15 cellular contexts compared by ENCODE assay signal in the genomic region with DNA sequence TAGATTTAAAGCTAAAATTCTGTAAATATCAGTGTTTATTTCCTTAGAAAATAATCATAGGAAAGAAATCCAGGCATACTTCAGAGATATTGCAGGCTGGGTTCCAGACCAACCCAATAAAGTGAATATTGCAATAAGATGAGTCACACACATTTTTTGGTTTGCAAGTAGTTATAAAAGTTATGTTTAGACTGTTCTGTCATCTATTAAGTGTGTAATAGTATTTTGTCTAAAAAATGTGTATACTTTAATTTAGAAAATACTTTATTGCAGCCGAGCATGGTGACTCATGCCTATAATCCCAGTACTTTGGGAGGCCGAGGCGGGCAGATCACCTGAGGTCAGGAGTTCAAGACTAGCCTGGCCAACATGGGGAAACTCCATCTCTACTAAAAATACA. TPM values are rescaled to one million over a fixed set of nuclear protein-coding genes. Genes with fewer than 3 reads are reported as not detected.
DNase-seq lines count a peak whose midpoint lies in the region; ATAC-seq, FAIRE-seq and TF ChIP-seq lines count a peak whose summit lies in the region.
"Had no signal": no experiment of that assay in that cellular context is flagged by ENCODE, and none has a peak within 500 bp of the region (broad histone marks: within the 10 kb centered on the region; RNA-seq: fewer than 3 reads in every experiment).

No MANE protein-coding gene starts in this region.

- no peaks in the 10 kb centered on the region; the same call in none of the 2 replicates for H3K27me3 Mint-ChIP-seq in HFFc6 (ENCODE audit: insufficient read depth)
- no peaks in the 10 kb centered on the region for H3K27me3 Mint-ChIP-seq in astrocyte (ENCODE audit: low read depth, unreplicated experiment)

- H3K27ac ChIP-seq in astrocyte (ENCODE audit: low read depth, low read length): peak overlapping the region; percentile 55
- H3K27ac ChIP-seq in vagina: peak overlapping the region; percentile 38
- H3K27ac ChIP-seq: ovary had no signal

- peaks cover 30% of the 10 kb centered on the region for H3K79me2 ChIP-seq in astrocyte (ENCODE audit: insufficient read depth, low read length)

- H3K36me3 ChIP-seq in astrocyte (ENCODE audit: insufficient read depth, low read length): no peaks in the 10 kb centered on the region
- H3K36me3 ChIP-seq in vagina: no peaks in the 10 kb centered on the region
- H3K36me3 ChIP-seq: esophagus squamous epithelium, ovary had no signal

- no peak overlapping the region for H2AFZ ChIP-seq in astrocyte (ENCODE audit: low read depth, low read length)

- FAIRE-seq in astrocyte (lab: Jason Lieb, UNC): peak; percentile 5

- peaks cover 3% of the 10 kb centered on the region for H4K20me1 ChIP-seq in astrocyte (ENCODE audit: insufficient read depth, low read length)

- TF ChIP-seq CTCF in HFFc6 (IDR thresholded peaks at IDR 0.05): no peak
- TF ChIP-seq CTCF in astrocyte (IDR thresholded peaks at IDR 0.05; ENCODE audit: insufficient read depth, low read depth, low read length): no peak
- TF ChIP-seq CTCF in vagina (IDR thresholded peaks at IDR 0.05): no peak

- no peak for TF ChIP-seq POLR2A in vagina (IDR thresholded peaks at IDR 0.05)

- H3K27me3 ChIP-seq in astrocyte (ENCODE audit: insufficient read depth, low read length) (no peaks in the 10 kb centered on the region), vagina (no peaks in the 10 kb centered on the region)
- H3K27me3 ChIP-seq: esophagus squamous epithelium, ovary had no signal

- H3K4me3 ChIP-seq in astrocyte (ENCODE audit: insufficient read depth, low read depth, low read length) (no peak overlapping the region), vagina (no peak overlapping the region)
- H3K4me3 ChIP-seq: esophagus squamous epithelium, ovary had no signal

- no peak for ATAC-seq in GM19397 (IDR thresholded peaks at IDR 0.05; ENCODE audit: unreplicated experiment)
- ATAC-seq: left lobe of liver had no signal

- no peak overlapping the region for H3K9ac ChIP-seq in astrocyte (ENCODE audit: low read length)

- H3K4me1 Mint-ChIP-seq in HFFc6 (ENCODE audit: low read depth): peaks cover 43% of the 10 kb centered on the region
- H3K4me1 Mint-ChIP-seq in astrocyte (ENCODE audit: low read depth, unreplicated experiment): peaks cover 5% of the 10 kb centered on the region

- H3K27ac Mint-ChIP-seq in HFFc6 (peak overlapping the region; percentile 65), astrocyte (ENCODE audit: unreplicated experiment) (no peak overlapping the region)

- H3K9me3 ChIP-seq in astrocyte (ENCODE audit: insufficient read depth, low read depth, low read length): no peaks in the 10 kb centered on the region
- H3K9me3 ChIP-seq in vagina: no peaks in the 10 kb centered on the region
- H3K9me3 ChIP-seq: esophagus squamous epithelium, ovary had no signal

- intact Hi-C loops in vagina (cut with DNase I): no loop called here

- H3K36me3 Mint-ChIP-seq in HFFc6 (ENCODE audit: low read depth) (peaks cover 6% of the 10 kb centered on the region; the same call in 1 of the 2 replicates), astrocyte (ENCODE audit: low read depth, unreplicated experiment) (peaks cover 2% of the 10 kb centered on the region)

- no peaks in the 10 kb centered on the region for H3K9me3 Mint-ChIP-seq in HFFc6
- H3K9me3 Mint-ChIP-seq in astrocyte (ENCODE audit: unreplicated experiment): peaks cover 2% of the 10 kb centered on the region

- H3K4me1 ChIP-seq in astrocyte (ENCODE audit: insufficient read depth, low read length) (peaks cover 11% of the 10 kb centered on the region), vagina (peaks cover 49% of the 10 kb centered on the region)

- H3K4me3 Mint-ChIP-seq in HFFc6 (no peak overlapping the region), astrocyte (ENCODE audit: unreplicated experiment) (no peak overlapping the region)

- DNase-seq in HFFc6 (peak; percentile 91), astrocyte (ENCODE audit: low read depth) (peak; percentile 89), hepatic stellate cell (ENCODE audit: low spot score) (peak; percentile 45), vagina (ENCODE audit: extremely low spot score in 2 of 2) (no peak), SKM-1 treated with dmso at 0.1 percent for 144 hours (lab: John Stamatoyannopoulos, UW; ENCODE audit: unreplicated experiment) (no peak)
- DNase-seq in activated CD4-positive, alpha-beta T cell treated with anti-CD3 and anti-CD28 coated beads, Interleukin-2, amount 50 U/mL, for 48 hours: no peak
- DNase-seq: amygdala; DMS153; esophagus squamous epithelium; NCI-H2081; ovary; stimulated activated CD4-positive, alpha-beta T cell treated with anti-CD3 and anti-CD28 coated beads, Interleukin-2, amount 100 ng/mL, for 48 hours; stimulated activated naive CD4-positive, alpha-beta T cell treated with Interleukin-2 at 50 U/mL for 16 hours had no signal

- peak overlapping the region; percentile 14 for H3K4me2 ChIP-seq in astrocyte (ENCODE audit: low read length)

RNA-seq across cellular contexts. Expression of a gene that starts 6.9 kb away (rescaled TPM):
- 10 to 100 TPM; 25.8 to 35.2 (median 29.8) TPM for total RNA-seq in HFFc6 (2021; fragmentation: NEBNext Ultra II Directional; extraction: Animal tissue kit (Norgen Biotek cat#: 25700))
- total RNA-seq in astrocyte (50.9 and 53.8 TPM in 2 replicates), vagina (49.8 TPM)

Comparison
In these comparisons a context has a peak if more than half of its experiments do, and no peak if none do; other contexts are left out.
1. DNase-seq: peak in HFFc6 (single experiment), astrocyte (single experiment) and hepatic stellate cell (single experiment); none in vagina (0 of 2), SKM-1 treated with dmso at 0.1 percent for 144 hours (single experiment) and activated CD4-positive, alpha-beta T cell treated with anti-CD3 and anti-CD28 coated beads, Interleukin-2, amount 50 U/mL, for 48 hours (0 of 2).